1 cellular context compared by ENCODE assay signal in genomic region chr10:85642421-85643170, GRCh38.
A peak's percentile ranks its signal among the peaks of the same experiment; 100 is the strongest.
TF ChIP-seq lines count a peak whose summit lies in the region.

No MANE protein-coding gene starts in this region.

TF ChIP-seq in A549, 52 proteins besides CTCF, POLR2A, EP300 and RAD21 (continued from another document):
- TF ChIP-seq, protein P1, sequence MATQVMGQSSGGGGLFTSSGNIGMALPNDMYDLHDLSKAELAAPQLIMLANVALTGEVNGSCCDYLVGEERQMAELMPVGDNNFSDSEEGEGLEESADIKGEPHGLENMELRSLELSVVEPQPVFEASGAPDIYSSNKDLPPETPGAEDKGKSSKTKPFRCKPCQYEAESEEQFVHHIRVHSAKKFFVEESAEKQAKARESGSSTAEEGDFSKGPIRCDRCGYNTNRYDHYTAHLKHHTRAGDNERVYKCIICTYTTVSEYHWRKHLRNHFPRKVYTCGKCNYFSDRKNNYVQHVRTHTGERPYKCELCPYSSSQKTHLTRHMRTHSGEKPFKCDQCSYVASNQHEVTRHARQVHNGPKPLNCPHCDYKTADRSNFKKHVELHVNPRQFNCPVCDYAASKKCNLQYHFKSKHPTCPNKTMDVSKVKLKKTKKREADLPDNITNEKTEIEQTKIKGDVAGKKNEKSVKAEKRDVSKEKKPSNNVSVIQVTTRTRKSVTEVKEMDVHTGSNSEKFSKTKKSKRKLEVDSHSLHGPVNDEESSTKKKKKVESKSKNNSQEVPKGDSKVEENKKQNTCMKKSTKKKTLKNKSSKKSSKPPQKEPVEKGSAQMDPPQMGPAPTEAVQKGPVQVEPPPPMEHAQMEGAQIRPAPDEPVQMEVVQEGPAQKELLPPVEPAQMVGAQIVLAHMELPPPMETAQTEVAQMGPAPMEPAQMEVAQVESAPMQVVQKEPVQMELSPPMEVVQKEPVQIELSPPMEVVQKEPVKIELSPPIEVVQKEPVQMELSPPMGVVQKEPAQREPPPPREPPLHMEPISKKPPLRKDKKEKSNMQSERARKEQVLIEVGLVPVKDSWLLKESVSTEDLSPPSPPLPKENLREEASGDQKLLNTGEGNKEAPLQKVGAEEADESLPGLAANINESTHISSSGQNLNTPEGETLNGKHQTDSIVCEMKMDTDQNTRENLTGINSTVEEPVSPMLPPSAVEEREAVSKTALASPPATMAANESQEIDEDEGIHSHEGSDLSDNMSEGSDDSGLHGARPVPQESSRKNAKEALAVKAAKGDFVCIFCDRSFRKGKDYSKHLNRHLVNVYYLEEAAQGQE (IDR thresholded peaks at IDR 0.05) = no peak
- TF ChIP-seq, protein P2, sequence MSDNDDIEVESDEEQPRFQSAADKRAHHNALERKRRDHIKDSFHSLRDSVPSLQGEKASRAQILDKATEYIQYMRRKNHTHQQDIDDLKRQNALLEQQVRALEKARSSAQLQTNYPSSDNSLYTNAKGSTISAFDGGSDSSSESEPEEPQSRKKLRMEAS (IDR thresholded peaks at IDR 0.05) = peak; percentile 81
- TF ChIP-seq JUNB (IDR thresholded peaks at IDR 0.05) (peak; percentile 98), GATA3 (IDR thresholded peaks at IDR 0.05; ENCODE audit: borderline replicate concordance) (peak; percentile 95)
- TF ChIP-seq, protein P3, sequence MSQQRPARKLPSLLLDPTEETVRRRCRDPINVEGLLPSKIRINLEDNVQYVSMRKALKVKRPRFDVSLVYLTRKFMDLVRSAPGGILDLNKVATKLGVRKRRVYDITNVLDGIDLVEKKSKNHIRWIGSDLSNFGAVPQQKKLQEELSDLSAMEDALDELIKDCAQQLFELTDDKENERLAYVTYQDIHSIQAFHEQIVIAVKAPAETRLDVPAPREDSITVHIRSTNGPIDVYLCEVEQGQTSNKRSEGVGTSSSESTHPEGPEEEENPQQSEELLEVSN (IDR thresholded peaks at IDR 0.05; ENCODE audit: borderline replicate concordance, low read depth) = peak; percentile 46; the same call in 1 of the 2 replicates
- TF ChIP-seq, protein P4, sequence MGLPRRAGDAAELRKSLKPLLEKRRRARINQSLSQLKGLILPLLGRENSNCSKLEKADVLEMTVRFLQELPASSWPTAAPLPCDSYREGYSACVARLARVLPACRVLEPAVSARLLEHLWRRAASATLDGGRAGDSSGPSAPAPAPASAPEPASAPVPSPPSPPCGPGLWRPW (IDR thresholded peaks at IDR 0.05) = peak; percentile 31; the same call in 1 of the 2 replicates
